Comparison of ENCODE assay signal across 1 cellular context in genomic region chr11:1832181-1832988, GRCh38.
TF ChIP-seq lines count a peak whose summit lies in the region.

No MANE protein-coding gene starts in this region.

TF ChIP-seq in HepG2, 621 proteins besides CTCF, POLR2A, EP300 and RAD21 (continues in another document):
- TF ChIP-seq HNRNPUL1 (IDR thresholded peaks at IDR 0.05; ENCODE audit: low read depth, low read length) (no peak), NKX3-1 (CRISPR knock-in tag; IDR thresholded peaks at IDR 0.05) (no peak), ZFP62 (CRISPR knock-in tag; IDR thresholded peaks at IDR 0.05) (no peak), ZNF276 (CRISPR knock-in tag; IDR thresholded peaks at IDR 0.05; ENCODE audit: low read depth) (no peak), ZNF33A (CRISPR knock-in tag; IDR thresholded peaks at IDR 0.05; ENCODE audit: borderline replicate concordance) (no peak), YEATS2 (CRISPR knock-in tag; IDR thresholded peaks at IDR 0.05; ENCODE audit: borderline replicate concordance) (0 out of 2 replicates have a peak, but pooled peaks have one; percentile 28), KDM3A (CRISPR knock-in tag; IDR thresholded peaks at IDR 0.05; ENCODE audit: low read depth) (peak; percentile 62; the same call in 1 of the 2 replicates), ZNF333 (CRISPR knock-in tag; IDR thresholded peaks at IDR 0.05; ENCODE audit: borderline replicate concordance) (no peak), ZNF451 (CRISPR knock-in tag; IDR thresholded peaks at IDR 0.05) (no peak), PPARG (CRISPR knock-in tag; conservative IDR thresholded peaks at IDR 0.05) (no peak), TEF (CRISPR knock-in tag; IDR thresholded peaks at IDR 0.05) (no peak), ZNF557 (CRISPR knock-in tag; IDR thresholded peaks at IDR 0.05) (no peak), NONO (IDR thresholded peaks at IDR 0.05) (no peak), NONO (CRISPR knock-in tag; conservative IDR thresholded peaks at IDR 0.05) (0 out of 2 replicates have a peak, but pooled peaks have one; percentile 24), RBFOX2 (IDR thresholded peaks at IDR 0.05; ENCODE audit: low read depth, low read length) (0 out of 2 replicates have a peak, but pooled peaks have one; percentile 40), ZNF816 (CRISPR knock-in tag; IDR thresholded peaks at IDR 0.05; ENCODE audit: borderline replicate concordance) (no peak), SNAI1 (CRISPR knock-in tag; IDR thresholded peaks at IDR 0.05; ENCODE audit: borderline replicate concordance) (peak; percentile 54; the same call in 1 of the 2 replicates), YY1 (IDR thresholded peaks at IDR 0.05; ENCODE audit: insufficient read depth, insufficient replicate concordance, low read depth, low read length) (peak; percentile 77), JARID2 (CRISPR knock-in tag; IDR thresholded peaks at IDR 0.05; ENCODE audit: insufficient replicate concordance) (peak; percentile 38), ZNF788 (CRISPR knock-in tag; IDR thresholded peaks at IDR 0.05; ENCODE audit: borderline replicate concordance) (no peak; the same call in 1 of the 2 replicates), RXRA (CRISPR knock-in tag; IDR thresholded peaks at IDR 0.05) (no peak), PAXIP1 (CRISPR knock-in tag; conservative IDR thresholded peaks at IDR 0.05) (no peak), ATF7-NPFF (CRISPR knock-in tag; IDR thresholded peaks at IDR 0.05; ENCODE audit: low read depth) (0 out of 2 replicates have a peak, but pooled peaks have one; percentile 19), NFE2 (CRISPR knock-in tag; IDR thresholded peaks at IDR 0.05) (no peak), PHF21A (CRISPR knock-in tag; IDR thresholded peaks at IDR 0.05) (no peak), ZMYM4 (CRISPR knock-in tag; IDR thresholded peaks at IDR 0.05) (no peak), ZNF12 (CRISPR knock-in tag; IDR thresholded peaks at IDR 0.05) (no peak), BCL6 (CRISPR knock-in tag; IDR thresholded peaks at IDR 0.05) (0 out of 2 replicates have a peak, but pooled peaks have one; percentile 5), CSRNP1 (CRISPR knock-in tag; IDR thresholded peaks at IDR 0.05) (no peak), ZNF564 (CRISPR knock-in tag; IDR thresholded peaks at IDR 0.05) (0 out of 2 replicates have a peak, but pooled peaks have one; percentile 21), KAT8 (CRISPR knock-in tag; IDR thresholded peaks at IDR 0.05) (0 out of 2 replicates have a peak, but pooled peaks have one; percentile 31), SIX1 (CRISPR knock-in tag; IDR thresholded peaks at IDR 0.05; ENCODE audit: borderline replicate concordance) (no peak), MLXIP (CRISPR knock-in tag; IDR thresholded peaks at IDR 0.05; ENCODE audit: borderline replicate concordance) (no peak), MXD4 (CRISPR knock-in tag; IDR thresholded peaks at IDR 0.05) (peak; percentile 58; the same call in 1 of the 2 replicates), KLF11 (CRISPR knock-in tag; IDR thresholded peaks at IDR 0.05) (no peak), ZNF253 (CRISPR knock-in tag; IDR thresholded peaks at IDR 0.05; ENCODE audit: borderline replicate concordance) (no peak), ZSCAN22 (CRISPR knock-in tag; IDR thresholded peaks at IDR 0.05) (no peak), MED8 (CRISPR knock-in tag; IDR thresholded peaks at IDR 0.05; ENCODE audit: insufficient replicate concordance) (peak; percentile 36), KDM5B (CRISPR knock-in tag; IDR thresholded peaks at IDR 0.05; ENCODE audit: borderline replicate concordance) (peak; percentile 72; the same call in 1 of the 2 replicates), DMTF1 (CRISPR knock-in tag; IDR thresholded peaks at IDR 0.05) (no peak), ARID3A (IDR thresholded peaks at IDR 0.05; ENCODE audit: low read depth, low read length) (no peak), ZNF792 (CRISPR knock-in tag; IDR thresholded peaks at IDR 0.05) (no peak), TCF12 (IDR thresholded peaks at IDR 0.05) (no peak), TCF12 (CRISPR knock-in tag; IDR thresholded peaks at IDR 0.05) (no peak), DNMT1 (CRISPR knock-in tag; IDR thresholded peaks at IDR 0.05) (no peak), MBD4 (IDR thresholded peaks at IDR 0.05; ENCODE audit: borderline replicate concordance, low read length) (no peak), TRIM24 (CRISPR knock-in tag; IDR thresholded peaks at IDR 0.05) (no peak), PATZ1 (CRISPR knock-in tag; IDR thresholded peaks at IDR 0.05) (peak; percentile 70), HBP1 (CRISPR knock-in tag; IDR thresholded peaks at IDR 0.05; ENCODE audit: low read depth) (peak; percentile 56; the same call in 1 of the 2 replicates), ZNF777 (CRISPR knock-in tag; IDR thresholded peaks at IDR 0.05) (no peak), ZFY (CRISPR knock-in tag; IDR thresholded peaks at IDR 0.05) (peak; percentile 25; the same call in 1 of the 2 replicates)
